Comparison of ENCODE assay signal across 17 cellular contexts in genomic region chr1:214997685-214998084, GRCh38.
A peak's percentile ranks its signal among the peaks of the same experiment; 100 is the strongest.
DNase-seq lines count a peak whose midpoint lies in the region; ATAC-seq and TF ChIP-seq lines count a peak whose summit lies in the region.
"Had no signal": no experiment of that assay in that cellular context is flagged by ENCODE, and none has a peak within 500 bp of the region (broad histone marks: within the 10 kb centered on the region; RNA-seq: fewer than 3 reads in every experiment).

No MANE protein-coding gene starts in this region.

- no peak overlapping the region for H2AFZ ChIP-seq in osteoblast (ENCODE audit: low read length)

- peaks cover 14% of the 10 kb centered on the region for H3K4me1 ChIP-seq in osteoblast (ENCODE audit: insufficient read depth, low read length)

- peak; percentile 58 for DNase-seq in SIG-M5 treated with dmso at 0.1 percent for 504 hours (lab: John Stamatoyannopoulos, UW; ENCODE audit: unreplicated experiment)
- no peak for DNase-seq in SIG-M5 (lab: John Stamatoyannopoulos, UW)
- peak; percentile 12 for DNase-seq in NB4 (ENCODE audit: low read depth)
- DNase-seq in SKM-1 (lab: John Stamatoyannopoulos, UW; ENCODE audit: unreplicated experiment), result peak; percentile 64
- no peak for DNase-seq in osteoblast (ENCODE audit: insufficient read length, low spot score, missing footprints)
- DNase-seq in activated gamma-delta T cell (lab: John Stamatoyannopoulos, UW), result no peak
- DNase-seq in HPDE6-E6E7 (ENCODE audit: extremely low spot score), result no peak
- DNase-seq: Calu3; CD8-positive, alpha-beta T cell; DMS79 treated with DMSO at 0.1 percent for 48 hours; GF-D8; GOT3; H7; HFFc6 had no signal

- H3K36me3 ChIP-seq in osteoblast (ENCODE audit: insufficient read depth, low read length), result peaks cover 8% of the 10 kb centered on the region
- H3K36me3 ChIP-seq: BLaER1 treated with 17β-estradiol and CSF1 and Interleukin-3, amounts not matched to agents 10 nM and 100 nM had no signal

- no peak for ATAC-seq in HG03571 (IDR thresholded peaks at IDR 0.05; ENCODE audit: unreplicated experiment)
- ATAC-seq: CD8-positive, alpha-beta T cell; HCT116 had no signal

- no peak for TF ChIP-seq CTCF in NB4 (IDR thresholded peaks at IDR 0.05; ENCODE audit: low read depth, low read length)
- TF ChIP-seq CTCF in osteoblast (IDR thresholded peaks at IDR 0.05; ENCODE audit: extremely low read depth, low read depth, low read length), result no peak

- H3K4me3 ChIP-seq in NB4 (ENCODE audit: low read depth, low read length) (no peak overlapping the region), osteoblast (ENCODE audit: insufficient read depth, low read length) (no peak overlapping the region)
- H3K4me3 ChIP-seq: BLaER1 treated with 17β-estradiol and CSF1 and Interleukin-3, amounts not matched to agents 10 nM and 100 nM had no signal

- peak overlapping the region; percentile 5 for H3K27ac ChIP-seq in osteoblast (ENCODE audit: low read depth, low read length)
- H3K27ac ChIP-seq: BLaER1 treated with 17β-estradiol and CSF1 and Interleukin-3, amounts not matched to agents 10 nM and 100 nM had no signal

- no peak overlapping the region for H3K4me2 ChIP-seq in osteoblast (ENCODE audit: insufficient read depth, low read length)
- H3K4me2 ChIP-seq: BLaER1 treated with 17β-estradiol and CSF1 and Interleukin-3, amounts not matched to agents 10 nM and 100 nM had no signal

- no peak for TF ChIP-seq POLR2A in NB4 (IDR thresholded peaks at IDR 0.05; ENCODE audit: extremely low read depth, insufficient read length)

- H3K79me2 ChIP-seq in osteoblast (ENCODE audit: insufficient read depth, low read length), result no peaks in the 10 kb centered on the region

- no peaks in the 10 kb centered on the region for H3K27me3 ChIP-seq in osteoblast (ENCODE audit: insufficient read depth, low read length)
- H3K27me3 ChIP-seq: BLaER1 treated with 17β-estradiol and CSF1 and Interleukin-3, amounts not matched to agents 10 nM and 100 nM had no signal

- H4K20me1 ChIP-seq in osteoblast (ENCODE audit: insufficient read depth, low read length), result no peaks in the 10 kb centered on the region
- H4K20me1 ChIP-seq: BLaER1 treated with 17β-estradiol and CSF1 and Interleukin-3, amounts not matched to agents 10 nM and 100 nM had no signal

- no peaks in the 10 kb centered on the region for H3K9me3 ChIP-seq in osteoblast (ENCODE audit: low read depth, low read length)
- H3K9me3 ChIP-seq: BLaER1 treated with 17β-estradiol and CSF1 and Interleukin-3, amounts not matched to agents 10 nM and 100 nM had no signal

Comparison
In these comparisons a context has a peak if more than half of its experiments do, and no peak if none do; other contexts are left out.
1. DNase-seq: peak in SIG-M5 treated with dmso at 0.1 percent for 504 hours (single experiment), NB4 (single experiment) and SKM-1 (single experiment); none in SIG-M5 (single experiment), osteoblast (single experiment), activated gamma-delta T cell (single experiment) and HPDE6-E6E7 (single experiment).